Comparison of ENCODE assay signal across 1 cellular context in the genomic region with DNA sequence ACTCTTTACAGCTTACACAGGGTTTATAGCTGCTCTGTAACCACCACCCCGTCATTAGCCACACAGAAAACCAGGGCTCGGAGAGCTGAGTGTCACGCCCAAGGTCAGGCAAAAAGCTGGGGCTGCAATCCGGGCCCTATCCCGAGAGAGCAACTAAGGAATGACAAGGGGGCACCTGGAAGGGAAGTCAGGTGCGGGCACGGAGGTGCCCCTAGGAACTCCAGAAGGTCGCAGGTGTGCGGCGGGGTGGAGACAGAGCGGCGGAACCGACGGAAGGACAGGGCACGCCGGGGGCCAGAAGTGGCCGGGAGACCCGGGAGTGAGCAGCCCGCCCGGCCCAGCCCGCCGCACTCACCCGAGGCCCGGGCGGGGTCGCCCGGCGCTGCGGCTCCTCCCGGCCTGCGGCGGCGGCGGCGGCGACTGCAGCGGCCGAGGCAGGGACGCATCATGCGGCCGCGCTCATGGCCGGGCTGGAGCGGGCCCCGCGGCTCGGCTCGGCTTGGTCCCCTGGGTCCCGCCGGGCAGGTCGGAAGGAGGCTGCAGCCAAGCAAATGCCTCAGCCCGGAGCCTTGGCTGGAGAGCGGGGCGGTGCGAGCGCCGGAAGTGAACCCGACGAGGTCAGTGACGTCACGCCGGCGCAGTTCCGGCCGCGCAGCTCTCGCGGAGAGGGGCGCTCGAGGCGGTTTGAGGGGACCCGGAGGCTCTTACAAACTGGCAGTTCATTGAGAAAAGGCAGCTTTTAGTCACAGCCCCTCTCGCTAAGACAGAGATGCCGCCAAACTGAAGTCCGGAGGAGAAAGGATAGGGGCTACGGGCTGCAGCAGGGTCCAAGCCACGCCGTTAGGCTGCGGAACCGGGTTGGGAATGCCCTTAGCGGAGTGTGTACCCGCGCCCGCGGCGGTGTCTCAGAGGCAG.
A peak's percentile ranks its signal among the peaks of the same experiment; 100 is the strongest.
TF ChIP-seq lines count a peak whose summit lies in the region.

ZDHHC7 (minus strand) TSS at position 605 of the 915 bp plus-strand sequence. CDS start 20,917 bp downstream, outside the sequence.

TF ChIP-seq in K562, 482 proteins besides CTCF, POLR2A, EP300 and RAD21 (continued from another document and continues in another):
- TF ChIP-seq, protein P1, sequence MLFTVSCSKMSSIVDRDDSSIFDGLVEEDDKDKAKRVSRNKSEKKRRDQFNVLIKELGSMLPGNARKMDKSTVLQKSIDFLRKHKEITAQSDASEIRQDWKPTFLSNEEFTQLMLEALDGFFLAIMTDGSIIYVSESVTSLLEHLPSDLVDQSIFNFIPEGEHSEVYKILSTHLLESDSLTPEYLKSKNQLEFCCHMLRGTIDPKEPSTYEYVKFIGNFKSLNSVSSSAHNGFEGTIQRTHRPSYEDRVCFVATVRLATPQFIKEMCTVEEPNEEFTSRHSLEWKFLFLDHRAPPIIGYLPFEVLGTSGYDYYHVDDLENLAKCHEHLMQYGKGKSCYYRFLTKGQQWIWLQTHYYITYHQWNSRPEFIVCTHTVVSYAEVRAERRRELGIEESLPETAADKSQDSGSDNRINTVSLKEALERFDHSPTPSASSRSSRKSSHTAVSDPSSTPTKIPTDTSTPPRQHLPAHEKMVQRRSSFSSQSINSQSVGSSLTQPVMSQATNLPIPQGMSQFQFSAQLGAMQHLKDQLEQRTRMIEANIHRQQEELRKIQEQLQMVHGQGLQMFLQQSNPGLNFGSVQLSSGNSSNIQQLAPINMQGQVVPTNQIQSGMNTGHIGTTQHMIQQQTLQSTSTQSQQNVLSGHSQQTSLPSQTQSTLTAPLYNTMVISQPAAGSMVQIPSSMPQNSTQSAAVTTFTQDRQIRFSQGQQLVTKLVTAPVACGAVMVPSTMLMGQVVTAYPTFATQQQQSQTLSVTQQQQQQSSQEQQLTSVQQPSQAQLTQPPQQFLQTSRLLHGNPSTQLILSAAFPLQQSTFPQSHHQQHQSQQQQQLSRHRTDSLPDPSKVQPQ (CRISPR knock-in tag; IDR thresholded peaks at IDR 0.05; ENCODE audit: borderline replicate concordance) = no peak
- peak; percentile 95; the same call in 1 of the 2 replicates for TF ChIP-seq ATF6 (CRISPR knock-in tag; IDR thresholded peaks at IDR 0.05)
- TF ChIP-seq ETV5 (CRISPR knock-in tag; IDR thresholded peaks at IDR 0.05; ENCODE audit: low read depth) = peak; percentile 86
- no peak for TF ChIP-seq ZNF217 (CRISPR knock-in tag; IDR thresholded peaks at IDR 0.05)
- TF ChIP-seq NFE2 (IDR thresholded peaks at IDR 0.05; ENCODE audit: low read depth) = 0 out of 2 replicates have a peak, but pooled peaks have one; percentile 2
- no peak for TF ChIP-seq EWSR1 (IDR thresholded peaks at IDR 0.05; ENCODE audit: borderline replicate concordance, low read depth, partially characterized antibody)
- TF ChIP-seq KDM1A (IDR thresholded peaks at IDR 0.05) = no peak
- TF ChIP-seq NR4A1 (CRISPR knock-in tag; IDR thresholded peaks at IDR 0.05) = peak; percentile 94; the same call in 1 of the 2 replicates
- TF ChIP-seq NR4A1 (tag; IDR thresholded peaks at IDR 0.05) = no peak
- no peak for TF ChIP-seq SIRT6 (IDR thresholded peaks at IDR 0.05; ENCODE audit: low read depth, low read length)
- TF ChIP-seq XRCC3 (IDR thresholded peaks at IDR 0.05) = no peak
- TF ChIP-seq MEF2A (IDR thresholded peaks at IDR 0.05; ENCODE audit: control insufficient read depth, low read depth, low read length) = no peak
- TF ChIP-seq, protein P2, sequence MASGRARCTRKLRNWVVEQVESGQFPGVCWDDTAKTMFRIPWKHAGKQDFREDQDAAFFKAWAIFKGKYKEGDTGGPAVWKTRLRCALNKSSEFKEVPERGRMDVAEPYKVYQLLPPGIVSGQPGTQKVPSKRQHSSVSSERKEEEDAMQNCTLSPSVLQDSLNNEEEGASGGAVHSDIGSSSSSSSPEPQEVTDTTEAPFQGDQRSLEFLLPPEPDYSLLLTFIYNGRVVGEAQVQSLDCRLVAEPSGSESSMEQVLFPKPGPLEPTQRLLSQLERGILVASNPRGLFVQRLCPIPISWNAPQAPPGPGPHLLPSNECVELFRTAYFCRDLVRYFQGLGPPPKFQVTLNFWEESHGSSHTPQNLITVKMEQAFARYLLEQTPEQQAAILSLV (tag; IDR thresholded peaks at IDR 0.05) = no peak
- TF ChIP-seq CREB5 (CRISPR knock-in tag; IDR thresholded peaks at IDR 0.05) = no peak
- TF ChIP-seq ILK (tag; IDR thresholded peaks at IDR 0.05; ENCODE audit: borderline replicate concordance, low read depth) = no peak
- no peak for TF ChIP-seq ZNF347 (CRISPR knock-in tag; IDR thresholded peaks at IDR 0.05; ENCODE audit: low read depth)
- TF ChIP-seq, protein P3, sequence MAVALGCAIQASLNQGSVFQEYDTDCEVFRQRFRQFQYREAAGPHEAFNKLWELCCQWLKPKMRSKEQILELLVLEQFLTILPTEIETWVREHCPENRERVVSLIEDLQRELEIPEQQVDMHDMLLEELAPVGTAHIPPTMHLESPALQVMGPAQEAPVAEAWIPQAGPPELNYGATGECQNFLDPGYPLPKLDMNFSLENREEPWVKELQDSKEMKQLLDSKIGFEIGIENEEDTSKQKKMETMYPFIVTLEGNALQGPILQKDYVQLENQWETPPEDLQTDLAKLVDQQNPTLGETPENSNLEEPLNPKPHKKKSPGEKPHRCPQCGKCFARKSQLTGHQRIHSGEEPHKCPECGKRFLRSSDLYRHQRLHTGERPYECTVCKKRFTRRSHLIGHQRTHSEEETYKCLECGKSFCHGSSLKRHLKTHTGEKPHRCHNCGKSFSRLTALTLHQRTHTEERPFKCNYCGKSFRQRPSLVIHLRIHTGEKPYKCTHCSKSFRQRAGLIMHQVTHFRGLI (CRISPR knock-in tag; IDR thresholded peaks at IDR 0.05) = no peak
- TF ChIP-seq ZBED1 (IDR thresholded peaks at IDR 0.05) = no peak; the same call in 1 of the 2 replicates
- TF ChIP-seq CBX2 (IDR thresholded peaks at IDR 0.05; ENCODE audit: insufficient read depth, low read length, poor library complexity, severe bottlenecking) = no peak
- TF ChIP-seq GABPB1 (CRISPR knock-in tag; IDR thresholded peaks at IDR 0.05) = peak; percentile 96
- no peak for TF ChIP-seq RNF2 (IDR thresholded peaks at IDR 0.05)
- no peak for TF ChIP-seq ZNF174 (CRISPR knock-in tag; IDR thresholded peaks at IDR 0.05)
- TF ChIP-seq RBM25 (IDR thresholded peaks at IDR 0.05; ENCODE audit: low read depth, low read length, severe bottlenecking) = no peak
- TF ChIP-seq NBN (IDR thresholded peaks at IDR 0.05; ENCODE audit: low read depth) = peak; percentile 99
- no peak for TF ChIP-seq ZNF655 (CRISPR knock-in tag; IDR thresholded peaks at IDR 0.05)
- TF ChIP-seq ELK1 (CRISPR knock-in tag; IDR thresholded peaks at IDR 0.05) = no peak
- TF ChIP-seq SMAD3 (CRISPR knock-in tag; conservative IDR thresholded peaks at IDR 0.05) = peak; percentile 80; the same call in 1 of the 2 replicates
- no peak for TF ChIP-seq HDAC3 (IDR thresholded peaks at IDR 0.05; ENCODE audit: borderline replicate concordance, partially characterized antibody)
- TF ChIP-seq, protein P4, sequence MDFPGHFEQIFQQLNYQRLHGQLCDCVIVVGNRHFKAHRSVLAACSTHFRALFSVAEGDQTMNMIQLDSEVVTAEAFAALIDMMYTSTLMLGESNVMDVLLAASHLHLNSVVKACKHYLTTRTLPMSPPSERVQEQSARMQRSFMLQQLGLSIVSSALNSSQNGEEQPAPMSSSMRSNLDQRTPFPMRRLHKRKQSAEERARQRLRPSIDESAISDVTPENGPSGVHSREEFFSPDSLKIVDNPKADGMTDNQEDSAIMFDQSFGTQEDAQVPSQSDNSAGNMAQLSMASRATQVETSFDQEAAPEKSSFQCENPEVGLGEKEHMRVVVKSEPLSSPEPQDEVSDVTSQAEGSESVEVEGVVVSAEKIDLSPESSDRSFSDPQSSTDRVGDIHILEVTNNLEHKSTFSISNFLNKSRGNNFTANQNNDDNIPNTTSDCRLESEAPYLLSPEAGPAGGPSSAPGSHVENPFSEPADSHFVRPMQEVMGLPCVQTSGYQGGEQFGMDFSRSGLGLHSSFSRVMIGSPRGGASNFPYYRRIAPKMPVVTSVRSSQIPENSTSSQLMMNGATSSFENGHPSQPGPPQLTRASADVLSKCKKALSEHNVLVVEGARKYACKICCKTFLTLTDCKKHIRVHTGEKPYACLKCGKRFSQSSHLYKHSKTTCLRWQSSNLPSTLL (IDR thresholded peaks at IDR 0.05) = no peak
- TF ChIP-seq GTF3C2 (IDR thresholded peaks at IDR 0.05; ENCODE audit: borderline replicate concordance, extremely low read depth, insufficient read length) = no peak
- TF ChIP-seq ZNF133 (CRISPR knock-in tag; IDR thresholded peaks at IDR 0.05) = peak; percentile 77; the same call in 1 of the 2 replicates
- no peak for TF ChIP-seq BDP1 (IDR thresholded peaks at IDR 0.05; ENCODE audit: insufficient read depth, insufficient read length)
- TF ChIP-seq FOXM1 (IDR thresholded peaks at IDR 0.05; ENCODE audit: low read depth) = no peak
- no peak for TF ChIP-seq FOXM1 (CRISPR knock-in tag; IDR thresholded peaks at IDR 0.05; ENCODE audit: low read depth)
- TF ChIP-seq ARID3A (IDR thresholded peaks at IDR 0.05; ENCODE audit: borderline replicate concordance, low read depth, low read length) = no peak
- no peak for TF ChIP-seq SNIP1 (IDR thresholded peaks at IDR 0.05; ENCODE audit: low read depth)
